In genomic region chr4:176320340-176320975, GRCh38 we compare ENCODE assay signal across 8 cellular contexts. TPM values are rescaled to one million over a fixed set of nuclear protein-coding genes. Genes with fewer than 3 reads are reported as not detected.
DNase-seq lines count a peak whose midpoint lies in the region; ATAC-seq and TF ChIP-seq lines count a peak whose summit lies in the region.

No MANE protein-coding gene starts in this region.

- POLR2A ChIA-PET in activated CD8-positive, alpha-beta T cell treated with anti-CD3 and anti-CD28 coated beads, Interleukin-2, amount 10 ng/mL, durations not matched to agents 7 days and 5 days (lab: Charles Lee): interaction anchor here (0.6 kb wide), 1 partner anchor 123 kb away, joined by 3 read pairs; no protein-coding TSS in a partner anchor

- peak overlapping the region; percentile 81 to 93 for H3K18ac ChIP-seq in mesenchymal stem cell (ENCODE audit: low read depth in 1 of 2, low read length in 2 of 2)

- H3K23ac ChIP-seq in mesenchymal stem cell (ENCODE audit: low read length in 2 of 2): peak overlapping the region in 1 of 2 experiments; percentile 72

- H3K9me3 ChIP-seq in mesenchymal stem cell (ENCODE audit: control insufficient read depth, low read length): no peaks in the 10 kb centered on the region

- CTCF ChIA-PET in activated CD8-positive, alpha-beta T cell treated with anti-CD3 and anti-CD28 coated beads, Interleukin-2, amount 10 ng/mL, durations not matched to agents 7 days and 5 days (lab: Charles Lee): no interaction called here

- ATAC-seq in GM18873 (IDR thresholded peaks at IDR 0.05; ENCODE audit: low FRiP score, unreplicated experiment): peak; percentile 82
- ATAC-seq in HG03135 (IDR thresholded peaks at IDR 0.05; ENCODE audit: unreplicated experiment): peak; percentile 77
- peak; percentile 88 for ATAC-seq in activated CD8-positive, alpha-beta T cell treated with anti-CD3 and anti-CD28 coated beads, Interleukin-2, amount 10 ng/mL, durations not matched to agents 7 days and 5 days

- H3K36me3 Mint-ChIP-seq in activated CD8-positive, alpha-beta T cell treated with anti-CD3 and anti-CD28 coated beads, Interleukin-2, amount 10 ng/mL, durations not matched to agents 7 days and 5 days (ENCODE audit: low read depth): peaks cover 20% of the 10 kb centered on the region

- under 1% methylated on average over 44 of the region's 44 CpGs for WGBS in mesenchymal stem cell

- H3K9ac ChIP-seq in mesenchymal stem cell (ENCODE audit: low read length): peak overlapping the region; percentile 99

- DNase-seq in AG10803 (ENCODE audit: low read depth): peak; percentile 84
- DNase-seq in NCI-H748 (lab: John Stamatoyannopoulos, UW; ENCODE audit: unreplicated experiment): peak; percentile 80
- peak; percentile 91 for DNase-seq in activated CD8-positive, alpha-beta T cell treated with anti-CD3 and anti-CD28 coated beads, Interleukin-2, amount 10 ng/mL, durations not matched to agents 7 days and 5 days
- DNase-seq in effector CD8-positive, alpha-beta T cell (lab: John Stamatoyannopoulos, UW): peak; percentile 71
- DNase-seq in mesenchymal stem cell: peak; percentile 88
- peak; percentile 75 for DNase-seq in stimulated activated CD8-positive, alpha-beta memory T cell treated with anti-CD3 and anti-CD28 coated beads, Interleukin-12 subunit alpha, Interleukin-12 subunit beta, amount 100 ng/mL, for 1 hour (ENCODE audit: low read depth)

- no peaks in the 10 kb centered on the region for H3K27me3 ChIP-seq in mesenchymal stem cell (ENCODE audit: control insufficient read depth in 1 of 2, insufficient read depth in 1 of 2, low read length in 2 of 2)

- H3K9me3 Mint-ChIP-seq in activated CD8-positive, alpha-beta T cell treated with anti-CD3 and anti-CD28 coated beads, Interleukin-2, amount 10 ng/mL, durations not matched to agents 7 days and 5 days (ENCODE audit: insufficient read depth): no peaks in the 10 kb centered on the region

- H3K4me2 ChIP-seq in mesenchymal stem cell (ENCODE audit: low read length, poor library complexity, severe bottlenecking): peak overlapping the region; percentile 77

- peak overlapping the region in 1 of 2 experiments; percentile 50 for H3K14ac ChIP-seq in mesenchymal stem cell (ENCODE audit: low read length in 2 of 2)

- H2BK5ac ChIP-seq in mesenchymal stem cell (ENCODE audit: low read depth, low read length, poor library complexity, severe bottlenecking): peak overlapping the region; percentile 33

- peaks cover 2% of the 10 kb centered on the region for H3K79me1 ChIP-seq in mesenchymal stem cell (replicated peaks; ENCODE audit: low read length, poor library complexity, severe bottlenecking)

- H3K4me3 ChIP-seq in AG10803 (ENCODE audit: low read length) (peak overlapping the region; percentile 86), mesenchymal stem cell (ENCODE audit: insufficient read depth in 1 of 2, low read depth in 1 of 2, low read length in 2 of 2) (peak overlapping the region; percentile 84 to 94)

- no peak overlapping the region for H2BK15ac ChIP-seq in mesenchymal stem cell (ENCODE audit: low read depth, poor library complexity, severe bottlenecking)

- H4K91ac ChIP-seq in mesenchymal stem cell (ENCODE audit: low read length): peak overlapping the region; percentile 90

- peak overlapping the region; percentile 85 for H3K27ac Mint-ChIP-seq in activated CD8-positive, alpha-beta T cell treated with anti-CD3 and anti-CD28 coated beads, Interleukin-2, amount 10 ng/mL, durations not matched to agents 7 days and 5 days

- no peak overlapping the region for H2AK5ac ChIP-seq in mesenchymal stem cell (ENCODE audit: low read length, severe bottlenecking)

- H3K27me3 Mint-ChIP-seq in activated CD8-positive, alpha-beta T cell treated with anti-CD3 and anti-CD28 coated beads, Interleukin-2, amount 10 ng/mL, durations not matched to agents 7 days and 5 days (ENCODE audit: low read depth): no peaks in the 10 kb centered on the region

- H2AFZ ChIP-seq in mesenchymal stem cell (ENCODE audit: low read depth, low read length): peak overlapping the region; percentile 88

- H3K36me3 ChIP-seq in mesenchymal stem cell (ENCODE audit: control insufficient read depth in 1 of 2, insufficient read depth in 2 of 2, low read depth in 1 of 2, low read length in 2 of 2): no peaks in the 10 kb centered on the region

- peak overlapping the region; percentile 86 for H2BK120ac ChIP-seq in mesenchymal stem cell (ENCODE audit: low read depth, low read length)

- H3K4me1 ChIP-seq in mesenchymal stem cell (ENCODE audit: control insufficient read depth, insufficient read depth, low read depth, low read length): no peaks in the 10 kb centered on the region

- H3K4me1 Mint-ChIP-seq in activated CD8-positive, alpha-beta T cell treated with anti-CD3 and anti-CD28 coated beads, Interleukin-2, amount 10 ng/mL, durations not matched to agents 7 days and 5 days (ENCODE audit: low read depth): peaks cover 36% of the 10 kb centered on the region

- H2BK12ac ChIP-seq in mesenchymal stem cell (ENCODE audit: low read length in 2 of 2): no peak overlapping the region

- peak overlapping the region; percentile 92 for H3K27ac ChIP-seq in mesenchymal stem cell (ENCODE audit: low read length, poor library complexity, severe bottlenecking)

- H3K4me3 Mint-ChIP-seq in activated CD8-positive, alpha-beta T cell treated with anti-CD3 and anti-CD28 coated beads, Interleukin-2, amount 10 ng/mL, durations not matched to agents 7 days and 5 days: peak overlapping the region; percentile 84

- H3K4ac ChIP-seq in mesenchymal stem cell (ENCODE audit: low read depth in 1 of 2, low read length in 2 of 2): peak overlapping the region; percentile 69 to 88

- TF ChIP-seq CTCF in AG10803 (conservative IDR thresholded peaks at IDR 0.05; ENCODE audit: low read length): no peak

- peak overlapping the region; percentile 74 for H4K8ac ChIP-seq in mesenchymal stem cell (ENCODE audit: low read length)

RNA-seq across cellular contexts. Expression of gene SPCS3, which starts 0.7 kb away (rescaled TPM):
- 100 to 1,000 TPM; 178 to 200 TPM for total RNA-seq in activated CD8-positive, alpha-beta T cell treated with anti-CD3 and anti-CD28 coated beads, Interleukin-2, amount 10 ng/mL, durations not matched to agents 7 days and 5 days
- polyA plus RNA-seq in mesenchymal stem cell (2013, experiment 1 of 2): 77.8 TPM
- 81.6 TPM for polyA plus RNA-seq in mesenchymal stem cell (2013, experiment 2 of 2)

RNA-seq across cellular contexts. Expression of gene ASB5, which starts 51.4 kb away (rescaled TPM):
- total RNA-seq in activated CD8-positive, alpha-beta T cell treated with anti-CD3 and anti-CD28 coated beads, Interleukin-2, amount 10 ng/mL, durations not matched to agents 7 days and 5 days: not detected
- polyA plus RNA-seq in mesenchymal stem cell (2013, experiment 1 of 2): 0.03 TPM
- polyA plus RNA-seq in mesenchymal stem cell (2013, experiment 2 of 2): 0.01 TPM

Comparison
In these comparisons a context has a peak if more than half of its experiments do, and no peak if none do; other contexts are left out.
1. Peak in every context shown above with its lines: DNase-seq, ATAC-seq, H3K4me3 ChIP-seq and H3K27ac ChIP-seq.